8 cellular contexts compared by ENCODE assay signal in the genomic region with DNA sequence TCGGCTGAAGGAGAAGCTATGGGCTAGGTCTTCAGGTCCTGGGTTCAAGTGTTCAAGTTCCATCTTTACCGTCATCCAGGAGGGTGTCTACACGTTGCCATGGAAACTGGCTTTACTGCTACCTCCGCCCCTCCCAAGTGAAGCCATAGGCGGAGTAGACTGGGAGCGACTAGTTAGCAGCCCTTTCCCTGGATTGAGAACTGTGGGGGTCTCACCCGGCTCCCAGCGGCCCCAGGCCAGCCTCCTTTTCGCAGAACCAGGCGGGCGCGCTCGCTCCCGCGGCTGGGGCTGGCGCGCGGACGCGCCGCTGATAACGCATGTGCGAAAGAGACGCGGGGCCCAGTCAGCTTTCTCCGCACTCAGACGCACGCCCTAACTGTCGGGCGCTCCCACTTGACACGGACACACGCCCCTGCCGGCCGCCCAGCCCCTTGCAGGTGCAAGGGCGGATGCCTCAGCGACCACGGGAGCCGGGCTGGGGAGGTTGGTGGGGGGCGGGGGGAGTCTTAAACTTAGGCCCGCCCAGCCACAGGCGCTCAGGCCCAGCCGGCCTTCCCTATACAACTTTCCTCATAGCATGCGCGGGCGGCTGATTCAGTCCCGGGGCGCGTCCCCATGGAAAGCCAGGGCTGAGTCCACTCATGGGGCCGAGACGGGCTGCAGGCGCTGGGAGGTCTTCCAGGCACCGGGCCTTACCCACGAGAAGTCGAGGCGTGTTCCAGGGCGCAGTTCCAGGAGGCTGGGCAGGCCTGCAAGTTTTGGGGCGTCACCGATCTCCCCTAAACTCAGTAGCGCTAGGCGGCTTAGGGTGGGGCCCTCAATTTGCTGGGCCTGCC. TPM values are rescaled to one million over a fixed set of nuclear protein-coding genes. Genes with fewer than 3 reads are reported as not detected.
DNase-seq lines count a peak whose midpoint lies in the region; ATAC-seq and TF ChIP-seq lines count a peak whose summit lies in the region.

No MANE protein-coding gene starts in this region.

- H3K4me1 ChIP-seq in HEK293 (ENCODE audit: control insufficient read depth, insufficient read depth, low read length) = peaks cover 5% of the 10 kb centered on the region; the same call in 1 of the 2 replicates
- peaks cover 20% of the 10 kb centered on the region for H3K4me1 ChIP-seq in mucosa of stomach (ENCODE audit: control insufficient read depth, insufficient read depth, low read length)

- peak; percentile 87 for ATAC-seq in stimulated activated naive CD8-positive, alpha-beta T cell treated with anti-CD3 and anti-CD28 coated beads, Interleukin-15, Interleukin-2, amounts not matched to agents 100 U/mL and 50 U/mL, for 24 hours
- no peak for ATAC-seq in GM19023 (IDR thresholded peaks at IDR 0.05; ENCODE audit: unreplicated experiment)

- no peak overlapping the region; the same call in 1 of the 2 replicates for H3K27ac ChIP-seq in HEK293 (ENCODE audit: extremely low read depth, low read depth, low read length)

- TF ChIP-seq CTCF in HEK293 (tag by site-specific recombination; IDR thresholded peaks at IDR 0.05) (peak; percentile 81), epithelial cell of proximal tubule (conservative IDR thresholded peaks at IDR 0.05; ENCODE audit: low read depth, low read length) (peak; percentile 43)

- CTCF ChIA-PET in HEK293 (lab: Yijun Ruan, JAX) = interaction anchor here (0.7 to 8.0 kb wide), 4 partner anchors 10 to 102 kb away, joined by 3 to 66 read pairs (median 8); a partner anchor contains a TSS

- POLR2A ChIA-PET in HEK293 (lab: Yijun Ruan, JAX) = interaction anchor here (0.6 kb wide), 1 partner anchor 10 kb away, joined by 3 read pairs; no protein-coding TSS in a partner anchor

- no peaks in the 10 kb centered on the region for H3K9me3 ChIP-seq in HEK293 (ENCODE audit: control insufficient read depth, insufficient read depth, low read depth, low read length)
- no peaks in the 10 kb centered on the region for H3K9me3 ChIP-seq in mucosa of stomach (ENCODE audit: control insufficient read depth, low read length)

- H3K4me3 ChIP-seq in HEK293 (ENCODE audit: low read depth, low read length) (peak overlapping the region; percentile 0; the same call in 1 of the 2 replicates), epithelial cell of proximal tubule (ENCODE audit: low read depth, low read length) (peak overlapping the region; percentile 53), mucosa of stomach (ENCODE audit: low read length) (peak overlapping the region; percentile 15)

- peak overlapping the region; percentile 51 for H3K9ac ChIP-seq in mucosa of stomach (ENCODE audit: low read length)

- H3K36me3 ChIP-seq in HEK293 (ENCODE audit: control insufficient read depth in 2 of 2, insufficient read depth in 1 of 2, low read length in 2 of 2) (peaks cover 0 to 5% of the 10 kb centered on the region in 2 experiments; a peak in 1 of 3 replicates), mucosa of stomach (ENCODE audit: control insufficient read depth, insufficient read depth, low read length) (no peaks in the 10 kb centered on the region)

- H3K27me3 ChIP-seq in mucosa of stomach (ENCODE audit: control insufficient read depth, insufficient read depth, low read length) = peaks cover 5% of the 10 kb centered on the region

- DNase-seq in DMS53 treated with DMSO at 0.1 percent for 48 hours (lab: John Stamatoyannopoulos, UW; ENCODE audit: unreplicated experiment) (peak; percentile 70), NCI-H526 (lab: John Stamatoyannopoulos, UW) (peak; percentile 95 to 99), activated T-cell treated with anti-CD3 and anti-CD28 coated beads for 24 hours (ENCODE audit: low read depth) (peak; percentile 71), epithelial cell of proximal tubule (ENCODE audit: low read depth) (no peak)
- peak; percentile 80 for DNase-seq in stimulated activated naive CD8-positive, alpha-beta T cell treated with anti-CD3 and anti-CD28 coated beads, Interleukin-15, Interleukin-2, amounts not matched to agents 100 U/mL and 50 U/mL, for 24 hours

TF ChIP-seq in HEK293, 187 proteins besides CTCF, POLR2A, EP300 and RAD21 (continues in another document):
- 0 out of 2 replicates have a peak, but pooled peaks have one; percentile 7 for TF ChIP-seq ZNF600 (tag by site-specific recombination; IDR thresholded peaks at IDR 0.05)
- TF ChIP-seq KLF7 (tag by site-specific recombination; IDR thresholded peaks at IDR 0.05; ENCODE audit: borderline replicate concordance) = peak; percentile 25; the same call in 1 of the 2 replicates
- peak; percentile 31; the same call in 1 of the 2 replicates for TF ChIP-seq ZNF610 (tag by site-specific recombination; IDR thresholded peaks at IDR 0.05; ENCODE audit: borderline replicate concordance)
- TF ChIP-seq ZNF76 (tag by site-specific recombination; IDR thresholded peaks at IDR 0.05; ENCODE audit: borderline replicate concordance, low read depth) = peak; percentile 32; the same call in 1 of the 2 replicates
- TF ChIP-seq KLF1 (tag by site-specific recombination; IDR thresholded peaks at IDR 0.05) = peak; percentile 97
- peak; percentile 33; the same call in 1 of the 2 replicates for TF ChIP-seq KLF10 (tag by site-specific recombination; IDR thresholded peaks at IDR 0.05)
- TF ChIP-seq IKZF3 (tag by site-specific recombination; IDR thresholded peaks at IDR 0.05) = no peak
- TF ChIP-seq, protein P1, sequence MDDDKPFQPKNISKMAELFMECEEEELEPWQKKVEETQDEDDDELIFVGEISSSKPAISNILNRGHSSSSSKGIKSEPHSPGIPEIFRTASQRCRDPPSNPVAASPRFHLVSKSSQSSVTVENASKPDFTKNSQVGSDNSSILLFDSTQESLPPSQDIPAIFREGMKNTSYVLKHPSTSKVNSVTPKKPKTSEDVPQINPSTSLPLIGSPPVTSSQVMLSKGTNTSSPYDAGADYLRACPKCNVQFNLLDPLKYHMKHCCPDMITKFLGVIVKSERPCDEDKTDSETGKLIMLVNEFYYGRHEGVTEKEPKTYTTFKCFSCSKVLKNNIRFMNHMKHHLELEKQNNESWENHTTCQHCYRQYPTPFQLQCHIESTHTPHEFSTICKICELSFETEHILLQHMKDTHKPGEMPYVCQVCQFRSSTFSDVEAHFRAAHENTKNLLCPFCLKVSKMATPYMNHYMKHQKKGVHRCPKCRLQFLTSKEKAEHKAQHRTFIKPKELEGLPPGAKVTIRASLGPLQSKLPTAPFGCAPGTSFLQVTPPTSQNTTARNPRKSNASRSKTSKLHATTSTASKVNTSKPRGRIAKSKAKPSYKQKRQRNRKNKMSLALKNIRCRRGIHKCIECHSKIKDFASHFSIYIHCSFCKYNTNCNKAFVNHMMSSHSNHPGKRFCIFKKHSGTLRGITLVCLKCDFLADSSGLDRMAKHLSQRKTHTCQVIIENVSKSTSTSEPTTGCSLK (tag by site-specific recombination; IDR thresholded peaks at IDR 0.05) = no peak
- TF ChIP-seq, protein P2, sequence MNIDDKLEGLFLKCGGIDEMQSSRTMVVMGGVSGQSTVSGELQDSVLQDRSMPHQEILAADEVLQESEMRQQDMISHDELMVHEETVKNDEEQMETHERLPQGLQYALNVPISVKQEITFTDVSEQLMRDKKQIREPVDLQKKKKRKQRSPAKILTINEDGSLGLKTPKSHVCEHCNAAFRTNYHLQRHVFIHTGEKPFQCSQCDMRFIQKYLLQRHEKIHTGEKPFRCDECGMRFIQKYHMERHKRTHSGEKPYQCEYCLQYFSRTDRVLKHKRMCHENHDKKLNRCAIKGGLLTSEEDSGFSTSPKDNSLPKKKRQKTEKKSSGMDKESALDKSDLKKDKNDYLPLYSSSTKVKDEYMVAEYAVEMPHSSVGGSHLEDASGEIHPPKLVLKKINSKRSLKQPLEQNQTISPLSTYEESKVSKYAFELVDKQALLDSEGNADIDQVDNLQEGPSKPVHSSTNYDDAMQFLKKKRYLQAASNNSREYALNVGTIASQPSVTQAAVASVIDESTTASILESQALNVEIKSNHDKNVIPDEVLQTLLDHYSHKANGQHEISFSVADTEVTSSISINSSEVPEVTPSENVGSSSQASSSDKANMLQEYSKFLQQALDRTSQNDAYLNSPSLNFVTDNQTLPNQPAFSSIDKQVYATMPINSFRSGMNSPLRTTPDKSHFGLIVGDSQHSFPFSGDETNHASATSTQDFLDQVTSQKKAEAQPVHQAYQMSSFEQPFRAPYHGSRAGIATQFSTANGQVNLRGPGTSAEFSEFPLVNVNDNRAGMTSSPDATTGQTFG (tag by site-specific recombination; IDR thresholded peaks at IDR 0.05; ENCODE audit: borderline replicate concordance) = no peak
- TF ChIP-seq, protein P3, sequence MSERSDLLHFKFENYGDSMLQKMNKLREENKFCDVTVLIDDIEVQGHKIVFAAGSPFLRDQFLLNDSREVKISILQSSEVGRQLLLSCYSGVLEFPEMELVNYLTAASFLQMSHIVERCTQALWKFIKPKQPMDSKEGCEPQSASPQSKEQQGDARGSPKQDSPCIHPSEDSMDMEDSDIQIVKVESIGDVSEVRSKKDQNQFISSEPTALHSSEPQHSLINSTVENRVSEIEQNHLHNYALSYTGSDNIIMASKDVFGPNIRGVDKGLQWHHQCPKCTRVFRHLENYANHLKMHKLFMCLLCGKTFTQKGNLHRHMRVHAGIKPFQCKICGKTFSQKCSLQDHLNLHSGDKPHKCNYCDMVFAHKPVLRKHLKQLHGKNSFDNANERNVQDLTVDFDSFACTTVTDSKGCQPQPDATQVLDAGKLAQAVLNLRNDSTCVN (tag by site-specific recombination; optimal IDR thresholded peaks at IDR 0.05) = peak; percentile 94
- peak; percentile 51; the same call in 1 of the 2 replicates for TF ChIP-seq ZBTB17 (tag by site-specific recombination; IDR thresholded peaks at IDR 0.05)
- TF ChIP-seq ZEB2 (tag by site-specific recombination; IDR thresholded peaks at IDR 0.05) = peak; percentile 56
- no peak for TF ChIP-seq ZBTB21 (tag by site-specific recombination; IDR thresholded peaks at IDR 0.05)
- no peak for TF ChIP-seq ZFP37 (tag by site-specific recombination; IDR thresholded peaks at IDR 0.05)
- TF ChIP-seq ZNF426 (tag by site-specific recombination; IDR thresholded peaks at IDR 0.05) = no peak
- TF ChIP-seq ZNF341 (tag by site-specific recombination; IDR thresholded peaks at IDR 0.05; ENCODE audit: low read depth) = peak; percentile 57
- 0 out of 2 replicates have a peak, but pooled peaks have one; percentile 21 for TF ChIP-seq ZBTB48 (tag by site-specific recombination; IDR thresholded peaks at IDR 0.05)
- TF ChIP-seq ZBTB20 (tag by site-specific recombination; IDR thresholded peaks at IDR 0.05) = peak; percentile 27; the same call in 1 of the 2 replicates
- no peak for TF ChIP-seq ZNF560 (tag by site-specific recombination; IDR thresholded peaks at IDR 0.05; ENCODE audit: borderline replicate concordance)
- peak; percentile 83 for TF ChIP-seq EGR2 (tag by site-specific recombination; IDR thresholded peaks at IDR 0.05; ENCODE audit: low read depth)

RNA-seq across cellular contexts. Expression of a gene that starts 7.4 kb away (rescaled TPM):
- 10.8 and 24.9 TPM in 2 replicates for total RNA-seq in epithelial cell of proximal tubule

RNA-seq across cellular contexts. Expression of a gene that starts 7.7 kb away (rescaled TPM):
- 1.7 and 2.8 TPM in 2 replicates for total RNA-seq in epithelial cell of proximal tubule

RNA-seq across cellular contexts. Expression of a gene that starts 19.8 kb away (rescaled TPM):
- 164 and 266 TPM in 2 replicates for total RNA-seq in epithelial cell of proximal tubule

RNA-seq across cellular contexts. Expression of a gene that starts 37.3 kb away (rescaled TPM):
- total RNA-seq in epithelial cell of proximal tubule = not detected in 2 replicates

RNA-seq across cellular contexts. Expression of a gene that starts 37.4 kb away (rescaled TPM):
- total RNA-seq in epithelial cell of proximal tubule = 0.12 TPM in 1 of 2 replicates, not detected in the other

Comparison
In these comparisons a context has a peak if more than half of its experiments do, and no peak if none do; other contexts are left out.
1. H3K4me3 ChIP-seq: peak in every context shown above with its lines; median percentile 53 in epithelial cell of proximal tubule; 15 in mucosa of stomach; 0 in HEK293.